ENCODE assay signal across 8 cellular contexts in the genomic region with DNA sequence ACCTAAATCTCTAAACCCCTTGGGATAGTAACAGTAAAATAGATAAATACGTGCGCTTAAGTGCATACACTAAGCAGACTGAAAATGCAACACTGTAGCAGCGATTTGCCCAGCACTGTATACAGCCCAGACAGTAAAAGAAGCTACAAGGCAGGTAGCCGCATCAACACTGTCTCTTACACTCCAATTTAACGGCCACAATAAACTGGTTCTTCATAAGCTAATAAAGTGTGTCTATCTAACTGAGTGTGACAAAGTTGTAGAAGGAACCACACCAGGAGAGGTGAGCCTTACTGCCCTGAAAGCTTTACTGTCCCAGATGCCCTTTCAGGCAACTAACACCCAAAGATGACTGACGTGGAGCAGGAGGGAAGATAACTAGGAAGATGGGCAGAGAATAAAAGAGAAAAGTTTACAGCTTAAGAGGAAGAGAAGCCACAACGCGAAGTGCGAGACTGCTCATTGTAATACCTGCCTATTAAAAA. TPM values are rescaled to one million over a fixed set of nuclear protein-coding genes. Genes with fewer than 3 reads are reported as not detected.
DNase-seq lines count a peak whose midpoint lies in the region; ATAC-seq, FAIRE-seq and TF ChIP-seq lines count a peak whose summit lies in the region.

No MANE protein-coding gene starts in this region.

- H3K4me1 ChIP-seq in DND-41 (ENCODE audit: insufficient read depth, low read length) (peaks cover 29% of the 10 kb centered on the region), KMS-11 (ENCODE audit: low read depth, poor library complexity, severe bottlenecking) (peaks cover 13% of the 10 kb centered on the region), neuronal stem cell (ENCODE audit: control insufficient read depth in 2 of 2, insufficient read depth in 1 of 2, low read depth in 1 of 2, low read length in 2 of 2) (peaks cover 0 to 4% of the 10 kb centered on the region in 2 donors)
- H3K4me1 ChIP-seq in effector memory CD4-positive, alpha-beta T cell (ENCODE audit: control insufficient read depth, insufficient read depth, low read length, poor library complexity, severe bottlenecking), result peaks cover 16% of the 10 kb centered on the region

- H3K4me2 ChIP-seq in DND-41 (ENCODE audit: insufficient read depth, low read length), result peak overlapping the region; percentile 90
- peak overlapping the region; percentile 95 for H3K4me2 ChIP-seq in KMS-11
- H3K4me2 ChIP-seq in neuronal stem cell (ENCODE audit: insufficient read depth, low read length, poor library complexity, severe bottlenecking), result peak overlapping the region; percentile 70

- H3K79me2 ChIP-seq in DND-41 (ENCODE audit: insufficient read depth, low read length) (peaks cover 55% of the 10 kb centered on the region), KMS-11 (ENCODE audit: insufficient read depth, low read depth) (peaks cover 45% of the 10 kb centered on the region; the same call in 1 of the 2 replicates)

- H2AFZ ChIP-seq in DND-41 (ENCODE audit: low read depth, low read length) (peak overlapping the region; percentile 96), KMS-11 (ENCODE audit: low read depth) (peak overlapping the region; percentile 94), neuronal stem cell (ENCODE audit: low read length) (peak overlapping the region; percentile 96)

- no peak overlapping the region for H2BK120ac ChIP-seq in neuronal stem cell (ENCODE audit: low read depth, low read length)

- H4K8ac ChIP-seq in neuronal stem cell (ENCODE audit: low read depth, low read length), result no peak overlapping the region

- FAIRE-seq in RCC 7860 (lab: Jason Lieb, UNC), result no peak

- H4K20me1 ChIP-seq in DND-41 (ENCODE audit: insufficient read depth, low read length) (peaks cover 15% of the 10 kb centered on the region), KMS-11 (ENCODE audit: insufficient read depth) (no peaks in the 10 kb centered on the region)

- H3K27ac ChIP-seq in DND-41 (ENCODE audit: low read length) (peak overlapping the region; percentile 96), KMS-11 (peak overlapping the region; percentile 34; the same call in 1 of the 2 replicates), neuronal stem cell (replicated peaks; ENCODE audit: low read length) (no peak overlapping the region)
- peak overlapping the region; percentile 97 for H3K27ac ChIP-seq in effector memory CD4-positive, alpha-beta T cell (ENCODE audit: insufficient read depth, low read length, poor library complexity, severe bottlenecking)

- no peak overlapping the region for H2AK5ac ChIP-seq in neuronal stem cell (ENCODE audit: low read depth, low read length)

- H3K9ac ChIP-seq in DND-41 (ENCODE audit: low read depth, low read length) (peak overlapping the region; percentile 90), KMS-11 (peak overlapping the region; percentile 79), neuronal stem cell (ENCODE audit: low read depth, low read length, poor library complexity) (no peak overlapping the region)

- no peak overlapping the region for H3K14ac ChIP-seq in neuronal stem cell (ENCODE audit: low read length)

- H3K4me3 ChIP-seq in DND-41 (ENCODE audit: low read depth in 1 of 2, low read length in 2 of 2), result peak overlapping the region; percentile 98 to 99
- no peak overlapping the region for H3K4me3 ChIP-seq in KMS-11 (IDR thresholded peaks at IDR 0.05; ENCODE audit: insufficient read depth, low read depth, low read length)
- H3K4me3 ChIP-seq in effector memory CD4-positive, alpha-beta T cell (ENCODE audit: insufficient read depth, low read depth, low read length, poor library complexity, severe bottlenecking), result peak overlapping the region; percentile 92
- peak overlapping the region; percentile 94 to 95 for H3K4me3 ChIP-seq in neuronal stem cell (ENCODE audit: low read length in 2 of 2)

- no peak for ATAC-seq in DND-41 (ENCODE audit: insufficient read depth, low read depth)

- H2BK15ac ChIP-seq in neuronal stem cell (ENCODE audit: low read length), result no peak overlapping the region

- no peak for TF ChIP-seq CTCF in DND-41 (IDR thresholded peaks at IDR 0.05; ENCODE audit: borderline replicate concordance, extremely low read depth, low read length, poor library complexity, severe bottlenecking)
- no peak for TF ChIP-seq CTCF in KMS-11 (conservative IDR thresholded peaks at IDR 0.05; ENCODE audit: low read depth, low read length)
- no peak for TF ChIP-seq CTCF in GM10266 (IDR thresholded peaks at IDR 0.05; ENCODE audit: control insufficient read depth, insufficient read depth, low read depth, missing control alignments)

- no peak overlapping the region for H2BK5ac ChIP-seq in neuronal stem cell (ENCODE audit: low read length)

- no peaks in the 10 kb centered on the region for H3K27me3 ChIP-seq in DND-41 (ENCODE audit: insufficient read depth, low read length, poor library complexity)
- no peaks in the 10 kb centered on the region for H3K27me3 ChIP-seq in KMS-11 (ENCODE audit: insufficient read depth, low read depth)
- no peaks in the 10 kb centered on the region for H3K27me3 ChIP-seq in effector memory CD4-positive, alpha-beta T cell (replicated peaks; ENCODE audit: control insufficient read depth, insufficient read depth, low read length, poor library complexity, severe bottlenecking)
- no peaks in the 10 kb centered on the region for H3K27me3 ChIP-seq in neuronal stem cell (ENCODE audit: control insufficient read depth in 3 of 3, insufficient read depth in 3 of 3, low read depth in 1 of 3, low read length in 3 of 3)

- DNase-seq in DND-41 (no peak), neuronal stem cell (ENCODE audit: low spot score) (no peak), retina (no peak), GM10266 (ENCODE audit: extremely low spot score) (no peak), RCC 7860 (ENCODE audit: low spot score) (no peak)
- DNase-seq in effector memory CD4-positive, alpha-beta T cell, result no peak
- no peak for DNase-seq in stimulated activated CD4-positive, alpha-beta T cell treated with anti-CD3 and anti-CD28 coated beads, Interleukin-4, amount 100 ng/mL, for 24 hours

- no peak overlapping the region for H2BK12ac ChIP-seq in neuronal stem cell (ENCODE audit: low read length)

- H3K9me3 ChIP-seq in DND-41 (ENCODE audit: insufficient read depth, low read length, severe bottlenecking) (no peaks in the 10 kb centered on the region), neuronal stem cell (replicated peaks in 1 of 2; ENCODE audit: control insufficient read depth in 2 of 2, insufficient read depth in 1 of 2, low read depth in 1 of 2, low read length in 2 of 2) (no peaks in the 10 kb centered on the region)
- no peaks in the 10 kb centered on the region for H3K9me3 ChIP-seq in effector memory CD4-positive, alpha-beta T cell (ENCODE audit: control insufficient read depth, low read length)

- no peak overlapping the region for H3K23ac ChIP-seq in neuronal stem cell (ENCODE audit: low read depth, low read length, poor library complexity)

- no peak overlapping the region for H4K91ac ChIP-seq in neuronal stem cell (ENCODE audit: low read depth, low read length, poor library complexity)

- no peak overlapping the region for H3K18ac ChIP-seq in neuronal stem cell (ENCODE audit: low read length)

- H3K4ac ChIP-seq in neuronal stem cell (ENCODE audit: low read length), result no peak overlapping the region

- whole genome bisulfite sequencing in neuronal stem cell (ENCODE audit: extremely low coverage in 2 of 2, insufficient read length in 2 of 2, insufficient replicate concordance in 1 of 2), 2 donors, result no CpG with 5 or more reads among the region's 9 CpGs

- H3K36me3 ChIP-seq in DND-41 (ENCODE audit: insufficient read depth, low read length) (peaks cover 5% of the 10 kb centered on the region; the same call in 1 of the 2 replicates), KMS-11 (ENCODE audit: insufficient read depth) (no peaks in the 10 kb centered on the region), neuronal stem cell (replicated peaks in 1 of 2; ENCODE audit: control insufficient read depth in 2 of 2, insufficient read depth in 2 of 2, low read length in 2 of 2) (peaks cover 2 to 15% of the 10 kb centered on the region in 2 donors)
- no peaks in the 10 kb centered on the region for H3K36me3 ChIP-seq in effector memory CD4-positive, alpha-beta T cell (ENCODE audit: control insufficient read depth, insufficient read depth, low read length)

- H3K79me1 ChIP-seq in neuronal stem cell (ENCODE audit: low read depth, low read length), result no peaks in the 10 kb centered on the region

RNA-seq across cellular contexts. Expression of a gene that starts 0.8 kb away (rescaled TPM):
- polyA plus RNA-seq in neuronal stem cell (2013, experiment 1 of 2), result 32.5 TPM
- polyA plus RNA-seq in neuronal stem cell (2013, experiment 2 of 2), result 32.9 TPM

RNA-seq across cellular contexts. Expression of a gene that starts 17.1 kb away (rescaled TPM):
- polyA plus RNA-seq in neuronal stem cell (2013, experiment 1 of 2), result 4.4 TPM
- 5.5 TPM for polyA plus RNA-seq in neuronal stem cell (2013, experiment 2 of 2)
